In genomic region chr9:133140606-133141005, GRCh38 we compare ENCODE assay signal across 1 cellular context.
TF ChIP-seq lines count a peak whose summit lies in the region.

No MANE protein-coding gene starts in this region.

TF ChIP-seq in GM12878, 131 proteins besides CTCF, POLR2A, EP300 and RAD21:
- TF ChIP-seq BCLAF1 (IDR thresholded peaks at IDR 0.05) (no peak), ETV6 (conservative IDR thresholded peaks at IDR 0.05 in 1 of 2, IDR thresholded peaks at IDR 0.05 in 1 of 2; ENCODE audit: borderline replicate concordance in 1 of 2, low read depth in 1 of 2) (no peak), BCL11A (IDR thresholded peaks at IDR 0.05; ENCODE audit: low read depth, low read length) (no peak)
